19 cellular contexts compared by ENCODE assay signal in genomic region chr21:15255359-15256157, GRCh38.
"Had no signal": no experiment of that assay in that cellular context is flagged by ENCODE, and none has a peak within 500 bp of the region (broad histone marks: within the 10 kb centered on the region; RNA-seq: fewer than 3 reads in every experiment).

No MANE protein-coding gene starts in this region.

- H3K36me3 Mint-ChIP-seq: memory B cell, natural killer cell had no signal

- H3K36me3 ChIP-seq: right lobe of liver had no signal

- H3K4me2 ChIP-seq: hepatocyte, smooth muscle cell had no signal

- H3K4me3 Mint-ChIP-seq: activated naive CD4-positive, alpha-beta T cell treated with anti-CD3 and anti-CD28 coated beads for 36 hours; activated naive CD8-positive, alpha-beta T cell treated with anti-CD3 and anti-CD28 coated beads, Interleukin-2, amount 50 U/mL, for 24 hours; memory B cell; natural killer cell had no signal

- H3K27me3 ChIP-seq: hepatocyte, right lobe of liver had no signal

- DNase-seq: activated CD4-positive, alpha-beta T cell treated with anti-CD3 and anti-CD28 coated beads, Interleukin-2, amount 50 U/mL, for 4 hours; activated CD4-positive, CD25-positive, alpha-beta regulatory T cell treated with anti-CD3 and anti-CD28 coated beads, Interleukin-2, amount 50 U/mL, for 72 hours; activated naive CD4-positive, alpha-beta T cell treated with anti-CD3 and anti-CD28 coated beads for 36 hours; activated naive CD8-positive, alpha-beta T cell treated with anti-CD3 and anti-CD28 coated beads, Interleukin-2, amount 50 U/mL, for 24 hours; aorta; islet precursor cell; natural killer cell; occipital lobe; psoas muscle; right lobe of liver; stimulated activated CD4-positive, alpha-beta T cell treated with anti-CD3 and anti-CD28 coated beads, Interleukin-4, amount 100 ng/mL, for 4 hours; stimulated activated CD8-positive, alpha-beta memory T cell treated with anti-CD3 and anti-CD28 coated beads, Interleukin-4, amount 100 ng/mL, for 48 hours; stimulated activated naive CD4-positive, alpha-beta T cell treated with Interleukin-2 at 50 U/mL for 16 hours; substantia nigra; T-helper 9 cell had no signal

- H3K4me3 ChIP-seq: hepatocyte, psoas muscle, right lobe of liver, smooth muscle cell had no signal

- H3K4me1 Mint-ChIP-seq: activated naive CD8-positive, alpha-beta T cell treated with anti-CD3 and anti-CD28 coated beads, Interleukin-2, amount 50 U/mL, for 24 hours; memory B cell; natural killer cell had no signal

- H3K27ac Mint-ChIP-seq: activated naive CD4-positive, alpha-beta T cell treated with anti-CD3 and anti-CD28 coated beads for 36 hours; activated naive CD8-positive, alpha-beta T cell treated with anti-CD3 and anti-CD28 coated beads, Interleukin-2, amount 50 U/mL, for 24 hours; activated T-helper 2 cell treated with anti-CD3 and anti-CD28 coated beads, Interferon-gamma antibody, Interleukin-2, Interleukin-4, amounts not matched to agents 10 μg/mL and 5 μg/mL and 100 μg/mL, durations not matched to agents 14 hours and 24 hours and 36 hours; memory B cell; natural killer cell had no signal

- H3K9me3 Mint-ChIP-seq: activated naive CD4-positive, alpha-beta T cell treated with anti-CD3 and anti-CD28 coated beads for 36 hours; activated naive CD8-positive, alpha-beta T cell treated with anti-CD3 and anti-CD28 coated beads, Interleukin-2, amount 50 U/mL, for 24 hours; activated T-helper 2 cell treated with anti-CD3 and anti-CD28 coated beads, Interferon-gamma antibody, Interleukin-2, Interleukin-4, amounts not matched to agents 10 μg/mL and 5 μg/mL and 100 μg/mL, durations not matched to agents 14 hours and 24 hours and 36 hours; memory B cell; natural killer cell had no signal

- H3K9me3 ChIP-seq: psoas muscle, right lobe of liver had no signal

- H3K4me1 ChIP-seq: psoas muscle, right lobe of liver had no signal

- H2AFZ ChIP-seq: hepatocyte had no signal

- H3K27ac ChIP-seq: hepatocyte, psoas muscle, right lobe of liver had no signal

- H3K79me2 ChIP-seq: hepatocyte had no signal

- ATAC-seq: activated naive CD8-positive, alpha-beta T cell treated with anti-CD3 and anti-CD28 coated beads, Interleukin-2, amount 50 U/mL, for 24 hours; natural killer cell; psoas muscle; right lobe of liver had no signal
